ENCODE assay signal across 26 cellular contexts in genomic region chr5:133686566-133686965, GRCh38.
"Had no signal": no experiment of that assay in that cellular context is flagged by ENCODE, and none has a peak within 500 bp of the region (broad histone marks: within the 10 kb centered on the region; RNA-seq: fewer than 3 reads in every experiment).

No MANE protein-coding gene starts in this region.

- H3K4me1 Mint-ChIP-seq: mesothelial cell of epicardium; nephron; stimulated activated effector memory CD8-positive, alpha-beta T cell treated with anti-CD3 and anti-CD28 coated beads, Interleukin-12 subunit alpha, Interleukin-12 subunit beta, amount 100 ng/mL, for 72 hours had no signal

- ATAC-seq: foreskin keratinocyte; gastroesophageal sphincter; heart left ventricle; left cardiac atrium; left lung; naive thymus-derived CD4-positive, alpha-beta T cell; psoas muscle; right cardiac atrium; stimulated activated effector memory CD8-positive, alpha-beta T cell treated with anti-CD3 and anti-CD28 coated beads, Interleukin-12 subunit alpha, Interleukin-12 subunit beta, amount 100 ng/mL, for 72 hours had no signal

- H2AFZ ChIP-seq: hepatocyte, neural progenitor cell had no signal

- H3K4me3 ChIP-seq: colonic mucosa, gastroesophageal sphincter, heart left ventricle, hepatocyte, left lung, neural progenitor cell, psoas muscle, sigmoid colon, testis, tibial artery had no signal

- H3K9me3 Mint-ChIP-seq: dendritic cell treated with granulocyte-macrophage colony-stimulating factor and Interleukin-4, amounts not matched to agents 40 ng/mL and 50 ng/mL, for 4 days; mesothelial cell of epicardium; nephron; neural progenitor cell; stimulated activated effector memory CD8-positive, alpha-beta T cell treated with anti-CD3 and anti-CD28 coated beads, Interleukin-12 subunit alpha, Interleukin-12 subunit beta, amount 100 ng/mL, for 72 hours; type B pancreatic cell had no signal

- H3K27ac ChIP-seq: colonic mucosa, foreskin keratinocyte, gastroesophageal sphincter, heart left ventricle, hepatocyte, left lung, neural progenitor cell, psoas muscle, sigmoid colon, testis, tibial artery had no signal

- H3K36me3 Mint-ChIP-seq: mesothelial cell of epicardium; neural progenitor cell; stimulated activated effector memory CD8-positive, alpha-beta T cell treated with anti-CD3 and anti-CD28 coated beads, Interleukin-12 subunit alpha, Interleukin-12 subunit beta, amount 100 ng/mL, for 72 hours; type B pancreatic cell had no signal

- H3K27me3 ChIP-seq: colonic mucosa, neural progenitor cell, testis had no signal

- H3K9me3 ChIP-seq: colonic mucosa, gastroesophageal sphincter, heart left ventricle, left lung, psoas muscle, sigmoid colon, testis, tibial artery had no signal

- H3K27ac Mint-ChIP-seq: dendritic cell treated with granulocyte-macrophage colony-stimulating factor and Interleukin-4, amounts not matched to agents 40 ng/mL and 50 ng/mL, for 4 days; mesothelial cell of epicardium; naive thymus-derived CD4-positive, alpha-beta T cell; nephron; neural progenitor cell; stimulated activated effector memory CD8-positive, alpha-beta T cell treated with anti-CD3 and anti-CD28 coated beads, Interleukin-12 subunit alpha, Interleukin-12 subunit beta, amount 100 ng/mL, for 72 hours; type B pancreatic cell had no signal

- DNase-seq: colonic mucosa; effector CD8-positive, alpha-beta T cell; heart left ventricle; left cardiac atrium; left lung; mesenchymal stem cell; naive thymus-derived CD4-positive, alpha-beta T cell; nucleus accumbens; psoas muscle; right cardiac atrium; stimulated activated CD4-positive, alpha-beta T cell treated with anti-CD3 and anti-CD28 coated beads, Interleukin-2, amount 100 ng/mL, for 24 hours; stimulated activated CD4-positive, alpha-beta T cell treated with anti-CD3 and anti-CD28 coated beads, Interleukin-4, amount 100 ng/mL, for 24 hours; stimulated activated naive CD4-positive, alpha-beta T cell treated with Interleukin-2 at 50 U/mL for 16 hours; substantia nigra; testis had no signal

- H3K4me2 ChIP-seq: hepatocyte, neural progenitor cell had no signal

- H3K4me1 ChIP-seq: colonic mucosa, gastroesophageal sphincter, heart left ventricle, left lung, psoas muscle, sigmoid colon, testis had no signal

- H3K9ac ChIP-seq: neural progenitor cell had no signal

- H3K4me3 Mint-ChIP-seq: dendritic cell treated with granulocyte-macrophage colony-stimulating factor and Interleukin-4, amounts not matched to agents 40 ng/mL and 50 ng/mL, for 4 days; mesothelial cell of epicardium; naive thymus-derived CD4-positive, alpha-beta T cell; nephron; neural progenitor cell; stimulated activated effector memory CD8-positive, alpha-beta T cell treated with anti-CD3 and anti-CD28 coated beads, Interleukin-12 subunit alpha, Interleukin-12 subunit beta, amount 100 ng/mL, for 72 hours; type B pancreatic cell had no signal

- H3K36me3 ChIP-seq: colonic mucosa, gastroesophageal sphincter, heart left ventricle, left lung, neural progenitor cell, sigmoid colon, tibial artery had no signal
